In the genomic region with DNA sequence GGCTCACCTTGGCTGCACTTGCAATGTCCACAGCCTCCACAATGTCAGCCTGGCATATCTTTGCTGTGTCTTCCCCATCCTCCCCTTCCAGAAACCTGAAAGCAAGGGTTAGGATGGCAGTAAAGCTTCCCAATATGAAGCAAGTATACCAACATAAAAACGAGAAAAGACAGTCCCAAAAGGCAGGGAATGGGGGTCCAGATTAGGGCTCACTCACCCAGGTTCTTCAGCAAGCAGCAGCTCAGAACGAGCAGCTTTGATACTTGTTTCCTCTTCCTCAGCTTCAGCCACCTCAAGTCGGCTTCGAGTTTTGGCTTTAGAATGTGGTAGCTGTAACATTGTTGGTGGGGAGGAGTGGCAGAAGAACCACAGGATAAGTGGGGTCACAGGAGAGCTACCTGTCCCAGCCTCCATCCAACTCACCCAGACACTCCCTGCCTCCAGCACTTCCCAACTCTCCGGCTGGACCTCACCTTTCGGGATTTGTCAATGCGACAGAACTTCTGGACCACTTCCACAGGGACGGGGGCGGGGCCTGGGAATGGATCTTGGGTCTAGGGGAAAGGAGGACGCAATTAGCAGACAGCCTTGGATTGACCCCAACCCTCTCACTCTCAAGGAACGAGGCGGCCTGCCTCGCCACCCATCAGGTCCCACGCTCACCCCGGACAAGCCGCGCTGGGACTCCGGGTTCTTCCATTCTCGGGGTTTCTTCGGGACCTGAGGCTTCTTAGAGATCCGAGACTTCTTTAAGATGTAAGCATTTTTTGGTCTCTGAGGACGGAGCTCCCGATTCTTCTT, we compare ENCODE assay signal across 8 cellular contexts.
DNase-seq lines count a peak whose midpoint lies in the region; ATAC-seq and TF ChIP-seq lines count a peak whose summit lies in the region.

No MANE protein-coding gene starts in this region.

- H3K9me3 ChIP-seq in muscle layer of duodenum (ENCODE audit: control insufficient read depth in 1 of 2, low read length in 2 of 2) = no peaks in the 10 kb centered on the region

- H3K36me3 ChIP-seq in muscle layer of duodenum (ENCODE audit: control insufficient read depth in 1 of 2, insufficient read depth in 2 of 2, low read length in 2 of 2) = peaks cover 19 to 57% of the 10 kb centered on the region in 2 donors

- no peak for TF ChIP-seq CTCF in AG09309 (IDR thresholded peaks at IDR 0.05; ENCODE audit: control insufficient read depth, insufficient read depth, low read depth, low read length, missing control alignments)

- ATAC-seq in HG03139 (IDR thresholded peaks at IDR 0.05; ENCODE audit: unreplicated experiment) = peak; percentile 4

- H3K27me3 ChIP-seq in muscle layer of duodenum (ENCODE audit: low read depth, low read length) = no peaks in the 10 kb centered on the region

- peaks cover 14 to 23% of the 10 kb centered on the region in 2 donors for H3K4me1 ChIP-seq in muscle layer of duodenum (ENCODE audit: control insufficient read depth in 1 of 2, insufficient read depth in 2 of 2, low read length in 2 of 2)

- peak overlapping the region; percentile 90 for H3K27ac ChIP-seq in caudate nucleus (ENCODE audit: low read depth, low read length)
- peak overlapping the region; percentile 92 for H3K27ac ChIP-seq in muscle layer of duodenum (ENCODE audit: low read length)

- H3K4me3 ChIP-seq in AG09309 (ENCODE audit: control insufficient read depth, low read depth, low read length) (peak overlapping the region; percentile 79), muscle layer of duodenum (ENCODE audit: low read depth in 1 of 2, low read length in 2 of 2) (peak overlapping the region; percentile 97 to 99)

- DNase-seq in AG09309 (ENCODE audit: low read depth) (no peak), caudate nucleus (lab: John Stamatoyannopoulos, UW) (no peak), LoVo (ENCODE audit: low spot score) (no peak), HUDEP-2 (lab: John Stamatoyannopoulos, UW; ENCODE audit: unreplicated experiment in 76 of 76) (no peak), NCI-H2196 treated with DMSO at 0.1 percent for 48 hours (lab: John Stamatoyannopoulos, UW; ENCODE audit: unreplicated experiment) (no peak)
- no peak for DNase-seq in effector CD8-positive, alpha-beta T cell (lab: John Stamatoyannopoulos, UW)
